In genomic region chr5:172820046-172820767, GRCh38 we compare ENCODE assay signal across 11 cellular contexts. TPM values are rescaled to one million over a fixed set of nuclear protein-coding genes. Genes with fewer than 3 reads are reported as not detected.
DNase-seq lines count a peak whose midpoint lies in the region; ATAC-seq, FAIRE-seq and TF ChIP-seq lines count a peak whose summit lies in the region.
"Had no signal": no experiment of that assay in that cellular context is flagged by ENCODE, and none has a peak within 500 bp of the region (broad histone marks: within the 10 kb centered on the region; RNA-seq: fewer than 3 reads in every experiment).

No MANE protein-coding gene starts in this region.

- no peak overlapping the region for H3K4ac ChIP-seq in neuronal stem cell (ENCODE audit: low read length)

- H3K27ac Mint-ChIP-seq in chondrocyte (ENCODE audit: unreplicated experiment), result no peak overlapping the region

- intact Hi-C loops in left cardiac atrium (cut with DNase I), result loop anchor here in 1 of 2 donors (10.0 kb wide), 1 partner anchor 105 kb away; no protein-coding TSS in a partner anchor

- DNase-seq in left cardiac atrium (peak; percentile 70), right atrium auricular region (ENCODE audit: low spot score) (no peak), cerebellum (ENCODE audit: low spot score) (peak; percentile 78), neuronal stem cell (ENCODE audit: low spot score) (no peak), GM12891 (ENCODE audit: insufficient read length, low spot score) (no peak), chondrocyte (ENCODE audit: low spot score) (no peak)
- DNase-seq: CD8-positive, alpha-beta memory T cell; foreskin fibroblast; naive B cell had no signal

- no peak overlapping the region for H3K23ac ChIP-seq in neuronal stem cell (ENCODE audit: low read depth, low read length, poor library complexity)

- no peaks in the 10 kb centered on the region for H3K79me1 ChIP-seq in neuronal stem cell (ENCODE audit: low read depth, low read length)

- H3K9me3 ChIP-seq in right atrium auricular region (peaks cover 0 to 2% of the 10 kb centered on the region in 2 donors), neuronal stem cell (replicated peaks in 1 of 2; ENCODE audit: control insufficient read depth in 2 of 2, insufficient read depth in 1 of 2, low read depth in 1 of 2, low read length in 2 of 2) (peaks cover 0 to 1% of the 10 kb centered on the region in 2 donors)

- H3K9ac ChIP-seq in neuronal stem cell (ENCODE audit: low read depth, low read length, poor library complexity), result no peak overlapping the region

- no peaks in the 10 kb centered on the region for H3K27me3 Mint-ChIP-seq in chondrocyte (ENCODE audit: low read depth)
- H3K27me3 Mint-ChIP-seq: CD8-positive, alpha-beta memory T cell; naive B cell had no signal

- no peak overlapping the region for H3K4me3 ChIP-seq in right atrium auricular region
- no peak overlapping the region for H3K4me3 ChIP-seq in neuronal stem cell (ENCODE audit: low read length in 2 of 2)

- H3K14ac ChIP-seq in neuronal stem cell (ENCODE audit: low read length), result no peak overlapping the region

- H2BK120ac ChIP-seq in neuronal stem cell (ENCODE audit: low read depth, low read length), result no peak overlapping the region

- no peak overlapping the region for H3K4me2 ChIP-seq in neuronal stem cell (ENCODE audit: insufficient read depth, low read length, poor library complexity, severe bottlenecking)

- no peak for FAIRE-seq in GM12891 (lab: Jason Lieb, UNC)

- H2BK12ac ChIP-seq in neuronal stem cell (ENCODE audit: low read length), result peak overlapping the region; percentile 26

- ATAC-seq in left cardiac atrium (peak; percentile 57 to 80), GM19395 (IDR thresholded peaks at IDR 0.05; ENCODE audit: unreplicated experiment) (no peak), GM19023 (IDR thresholded peaks at IDR 0.05; ENCODE audit: unreplicated experiment) (no peak)

- no peaks in the 10 kb centered on the region for H3K36me3 Mint-ChIP-seq in chondrocyte (ENCODE audit: low read depth)

- no peak for TF ChIP-seq POLR2A in GM12891 (IDR thresholded peaks at IDR 0.05; ENCODE audit: low read depth, low read length)

- no CpG with 5 or more reads among the region's 16 CpGs for WGBS in neuronal stem cell (ENCODE audit: extremely low coverage in 2 of 2, insufficient read length in 2 of 2, insufficient replicate concordance in 1 of 2), 2 donors

- TF ChIP-seq CTCF in right atrium auricular region (IDR thresholded peaks at IDR 0.05), result no peak
- TF ChIP-seq CTCF in chondrocyte (IDR thresholded peaks at IDR 0.05), result no peak

- H2BK5ac ChIP-seq in neuronal stem cell (ENCODE audit: low read length), result no peak overlapping the region

- no peak overlapping the region for H4K8ac ChIP-seq in neuronal stem cell (ENCODE audit: low read depth, low read length)

- H3K27ac ChIP-seq in right atrium auricular region, result no peak overlapping the region
- no peak overlapping the region for H3K27ac ChIP-seq in neuronal stem cell (replicated peaks; ENCODE audit: low read length)

- H3K4me3 Mint-ChIP-seq in chondrocyte (ENCODE audit: unreplicated experiment), result no peak overlapping the region
- H3K4me3 Mint-ChIP-seq: CD8-positive, alpha-beta memory T cell; naive B cell had no signal

- peaks cover 3% of the 10 kb centered on the region for H3K9me3 Mint-ChIP-seq in chondrocyte (ENCODE audit: low read depth)

- H3K4me1 Mint-ChIP-seq in chondrocyte (ENCODE audit: low read depth), result peaks cover 14% of the 10 kb centered on the region
- H3K4me1 Mint-ChIP-seq: CD8-positive, alpha-beta memory T cell had no signal

- H3K27me3 ChIP-seq in right atrium auricular region, result no peaks in the 10 kb centered on the region
- H3K27me3 ChIP-seq in neuronal stem cell (ENCODE audit: control insufficient read depth in 3 of 3, insufficient read depth in 3 of 3, low read depth in 1 of 3, low read length in 3 of 3), result peaks cover 0 to 5% (median 0%) of the 10 kb centered on the region in 3 experiments

- peak overlapping the region; percentile 45 for H3K18ac ChIP-seq in neuronal stem cell (ENCODE audit: low read length)

- no peak overlapping the region for H4K91ac ChIP-seq in neuronal stem cell (ENCODE audit: low read depth, low read length, poor library complexity)

- H2AK5ac ChIP-seq in neuronal stem cell (ENCODE audit: low read depth, low read length), result no peak overlapping the region

- H3K36me3 ChIP-seq in right atrium auricular region (no peaks in the 10 kb centered on the region), neuronal stem cell (replicated peaks in 1 of 2; ENCODE audit: control insufficient read depth in 2 of 2, insufficient read depth in 2 of 2, low read length in 2 of 2) (no peaks in the 10 kb centered on the region)

- peaks cover 0 to 11% of the 10 kb centered on the region in 2 donors for H3K4me1 ChIP-seq in right atrium auricular region
- peaks cover 0 to 5% of the 10 kb centered on the region in 2 donors for H3K4me1 ChIP-seq in neuronal stem cell (ENCODE audit: control insufficient read depth in 2 of 2, insufficient read depth in 1 of 2, low read depth in 1 of 2, low read length in 2 of 2)

- H2AFZ ChIP-seq in neuronal stem cell (ENCODE audit: low read length), result no peak overlapping the region

- no peak overlapping the region for H2BK15ac ChIP-seq in neuronal stem cell (ENCODE audit: low read length)

TF ChIP-seq in GM12891, 5 proteins besides CTCF, POLR2A, EP300 and RAD21:
- no peak for TF ChIP-seq TAF1 (IDR thresholded peaks at IDR 0.05; ENCODE audit: low read depth, low read length)
- no peak for TF ChIP-seq POLR2AphosphoS5 (IDR thresholded peaks at IDR 0.05; ENCODE audit: low read depth, low read length)
- TF ChIP-seq PAX5 (IDR thresholded peaks at IDR 0.05; ENCODE audit: insufficient read depth, low read length, severe bottlenecking), result no peak
- no peak for TF ChIP-seq SPI1 (IDR thresholded peaks at IDR 0.05; ENCODE audit: low read depth, low read length)
- TF ChIP-seq POU2F2 (IDR thresholded peaks at IDR 0.05; ENCODE audit: low read depth, low read length), result no peak

RNA-seq across cellular contexts. Expression of gene ERGIC1, which starts 13.8 kb away (rescaled TPM):
- total RNA-seq in left cardiac atrium (10 to 100 TPM; 77.3 to 90.8 TPM), right atrium auricular region (100 to 1,000 TPM in 1 of 2 donors, 10 to 100 TPM in 1; 70.7 to 113 TPM), cerebellum (59.2 TPM), chondrocyte (141 to 154 TPM (median 148 TPM) in 3 replicates)
- 73.5 TPM for polyA plus RNA-seq in neuronal stem cell (2013, experiment 1 of 2)
- 73.3 TPM for polyA plus RNA-seq in neuronal stem cell (2013, experiment 2 of 2)
- polyA plus RNA-seq in GM12891 (2012; ENCODE audit: low read depth, missing spikeins), result 57.4 TPM

RNA-seq across cellular contexts. Expression of gene DUSP1, which starts 49.2 kb away (rescaled TPM):
- total RNA-seq in left cardiac atrium (100 to 1,000 TPM; 126 to 228 TPM), right atrium auricular region (100 to 1,000 TPM; 804 to 819 TPM), cerebellum (36.9 TPM), chondrocyte (91.5 to 171 TPM (median 150 TPM) in 3 replicates)
- polyA plus RNA-seq in neuronal stem cell (2013, experiment 1 of 2), result 10.2 TPM
- 10.0 TPM for polyA plus RNA-seq in neuronal stem cell (2013, experiment 2 of 2)
- 5.2 TPM for polyA plus RNA-seq in GM12891 (2012; ENCODE audit: low read depth, missing spikeins)

Comparison
In these comparisons a context has a peak if more than half of its experiments do, and no peak if none do; other contexts are left out.
1. DNase-seq: peak in left cardiac atrium (single experiment) and cerebellum (single experiment); none in right atrium auricular region (single experiment), neuronal stem cell (single experiment), GM12891 (single experiment) and chondrocyte (single experiment).
2. ATAC-seq: peak in left cardiac atrium (2 of 2); none in GM19395 (single experiment) and GM19023 (single experiment).